In the genomic region with DNA sequence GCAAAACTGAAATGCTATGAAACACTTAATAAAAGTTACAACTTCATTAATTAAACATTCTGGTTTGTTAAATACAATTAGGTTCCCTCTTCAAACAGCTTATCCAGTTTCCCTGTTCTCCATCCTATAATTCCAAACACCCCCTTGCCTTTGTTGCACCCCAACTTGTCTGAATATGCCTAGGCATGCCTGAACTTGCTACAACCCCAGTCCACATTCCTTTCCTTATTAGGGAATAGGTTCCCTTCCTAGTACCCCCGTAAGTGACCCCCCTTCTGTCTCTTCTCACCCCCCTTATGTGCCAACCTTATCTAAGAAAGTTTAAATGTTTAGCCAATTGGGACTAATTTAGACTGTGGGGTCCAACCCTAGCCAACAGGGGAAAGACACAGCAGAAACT, we compare ENCODE assay signal across 16 cellular contexts.
DNase-seq lines count a peak whose midpoint lies in the region; ATAC-seq, FAIRE-seq and TF ChIP-seq lines count a peak whose summit lies in the region.
"Had no signal": no experiment of that assay in that cellular context is flagged by ENCODE, and none has a peak within 500 bp of the region (broad histone marks: within the 10 kb centered on the region; RNA-seq: fewer than 3 reads in every experiment).

No MANE protein-coding gene starts in this region.

- H3K4me1 ChIP-seq in HepG2 (ENCODE audit: insufficient read depth, low read length), result peaks cover 16% of the 10 kb centered on the region
- no peaks in the 10 kb centered on the region for H3K4me1 ChIP-seq in right lobe of liver

- H3K27me3 ChIP-seq in HepG2 (ENCODE audit: control insufficient read depth in 1 of 2, insufficient read depth in 2 of 2, low read length in 2 of 2), result peaks cover 0 to 7% of the 10 kb centered on the region in 2 experiments; a peak in 1 of 5 replicates
- H3K27me3 ChIP-seq in right lobe of liver, result no peaks in the 10 kb centered on the region
- H3K27me3 ChIP-seq: BLaER1 treated with 17β-estradiol and CSF1 and Interleukin-3, amounts not matched to agents 10 nM and 100 nM had no signal

- no peak overlapping the region for H3K4me3 ChIP-seq in HepG2 (replicated peaks in 1 of 3; ENCODE audit: insufficient read depth in 1 of 3, low read depth in 2 of 3, low read length in 3 of 3)
- H3K4me3 ChIP-seq in right lobe of liver, result no peak overlapping the region
- H3K4me3 ChIP-seq: BLaER1 treated with 17β-estradiol and CSF1 and Interleukin-3, amounts not matched to agents 10 nM and 100 nM had no signal

- H3K27ac ChIP-seq in HepG2 (ENCODE audit: extremely low read length, insufficient read depth, low read length) (no peak overlapping the region), right lobe of liver (no peak overlapping the region)
- H3K27ac ChIP-seq: BLaER1 treated with 17β-estradiol and CSF1 and Interleukin-3, amounts not matched to agents 10 nM and 100 nM; HL-60 had no signal

- TF ChIP-seq EP300 in HepG2 (IDR thresholded peaks at IDR 0.05; ENCODE audit: low read depth in 2 of 2, low read length in 2 of 2) (no peak), HepG2 (CRISPR knock-in tag; IDR thresholded peaks at IDR 0.05; ENCODE audit: borderline replicate concordance) (no peak)

- peaks cover 3% of the 10 kb centered on the region for H3K36me3 Mint-ChIP-seq in brain
- peaks cover 17% of the 10 kb centered on the region for H3K36me3 Mint-ChIP-seq in nephron progenitor cell (ENCODE audit: low read depth)
- H3K36me3 Mint-ChIP-seq: CD8-positive, alpha-beta T cell; IgD-negative memory B cell had no signal

- intact Hi-C loops in HepG2 (cut with micrococcal nuclease; ENCODE audit: unreplicated experiment) (no loop called here), right lobe of liver (cut with DNase I) (no loop called here)

- CTCF ChIA-PET in HepG2 (lab: Yijun Ruan, JAX; ENCODE audit: low intra/inter-chr PET ratio, low total read pairs), result no interaction called here

- H3K4me3 Mint-ChIP-seq in brain, result no peak overlapping the region
- no peak overlapping the region for H3K4me3 Mint-ChIP-seq in nephron progenitor cell
- H3K4me3 Mint-ChIP-seq: CD8-positive, alpha-beta T cell had no signal

- peaks cover 9% of the 10 kb centered on the region for H3K4me1 Mint-ChIP-seq in brain
- peaks cover 25% of the 10 kb centered on the region for H3K4me1 Mint-ChIP-seq in nephron progenitor cell
- H3K4me1 Mint-ChIP-seq: IgD-negative memory B cell had no signal

- H3K27me3 Mint-ChIP-seq in brain (peaks cover 6% of the 10 kb centered on the region), nephron progenitor cell (ENCODE audit: low read depth, poor library complexity) (peaks cover 9% of the 10 kb centered on the region)

- POLR2A ChIA-PET in HepG2 (lab: Yijun Ruan, JAX), result no interaction called here

- no peak overlapping the region for H3K9ac ChIP-seq in HepG2 (ENCODE audit: insufficient read depth, low read depth, low read length)
- H3K9ac ChIP-seq: BLaER1 treated with 17β-estradiol and CSF1 and Interleukin-3, amounts not matched to agents 10 nM and 100 nM had no signal

- H3K9me3 ChIP-seq in HepG2 (ENCODE audit: low read length) (peaks cover 14% of the 10 kb centered on the region), right lobe of liver (no peaks in the 10 kb centered on the region)

- DNase-seq in HepG2 (ENCODE audit: low spot score), result no peak
- DNase-seq in right lobe of liver, result no peak
- DNase-seq in nephron progenitor cell, result no peak
- DNase-seq in NCI-H446 (lab: John Stamatoyannopoulos, UW), result no peak
- DNase-seq in NOMO-1 (lab: John Stamatoyannopoulos, UW; ENCODE audit: unreplicated experiment in 2 of 2), result no peak
- DNase-seq: 8988T; Calu3; CD8-positive, alpha-beta T cell; DMS79 treated with DMSO at 0.1 percent for 48 hours; GF-D8; HCEC 1CT had no signal

- no peaks in the 10 kb centered on the region for H3K79me2 ChIP-seq in HepG2 (ENCODE audit: insufficient read depth, low read length)

- in situ Hi-C loops in HepG2 (cut with HindIII; ENCODE audit: extremely low pct_ligation_motif_present, low pct_unique_long_range_greater_than_20kb), result no loop called here

- no TSS peak for BruUV-seq in HepG2 (replicated peaks; lab: Mats Ljungman, UMichigan)

- no peak for TF ChIP-seq CTCF in HepG2 (CRISPR knock-in tag; IDR thresholded peaks at IDR 0.05)
- TF ChIP-seq CTCF in right lobe of liver (IDR thresholded peaks at IDR 0.05), result no peak
- TF ChIP-seq CTCF in brain (conservative IDR thresholded peaks at IDR 0.05), result no peak
- no peak for TF ChIP-seq CTCF in nephron progenitor cell (IDR thresholded peaks at IDR 0.05)

- 3% methylated on average over 1 of the region's 1 CpG for WGBS in HepG2 (ENCODE audit: low lambda C conversion rate)
- 36% methylated on average over 1 of the region's 1 CpG for WGBS in right lobe of liver (ENCODE audit: insufficient coverage, low coverage, low lambda C conversion rate, missing lambda C conversion rate)

- FAIRE-seq in HepG2 (lab: Jason Lieb, UNC), result no peak

- TF ChIP-seq POLR2A in HepG2 (IDR thresholded peaks at IDR 0.05; ENCODE audit: insufficient read depth in 1 of 2, low read depth in 2 of 2, low read length in 2 of 2) (no peak), right lobe of liver (IDR thresholded peaks at IDR 0.05) (no peak)

- no peak overlapping the region for H3K4me2 ChIP-seq in HepG2 (ENCODE audit: low read depth, low read length)

- peaks cover 11 to 25% (median 19%) of the 10 kb centered on the region in 5 experiments for H3K9me3 Mint-ChIP-seq in brain
- H3K9me3 Mint-ChIP-seq in nephron progenitor cell, result peaks cover 45% of the 10 kb centered on the region
- H3K9me3 Mint-ChIP-seq: CD8-positive, alpha-beta T cell had no signal

- H2AFZ ChIP-seq in HepG2 (ENCODE audit: low read length), result no peak overlapping the region

- H4K20me1 ChIP-seq in HepG2 (ENCODE audit: insufficient read depth, low read length), result no peaks in the 10 kb centered on the region
- H4K20me1 ChIP-seq: BLaER1 treated with 17β-estradiol and CSF1 and Interleukin-3, amounts not matched to agents 10 nM and 100 nM had no signal

- TF ChIP-seq RAD21 in HepG2 (CRISPR knock-in tag; IDR thresholded peaks at IDR 0.05), result no peak

- ATAC-seq in HepG2, result no peak
- no peak for ATAC-seq in right lobe of liver
- no peak for ATAC-seq in GM19328 (IDR thresholded peaks at IDR 0.05; ENCODE audit: unreplicated experiment)
- ATAC-seq: CD8-positive, alpha-beta T cell had no signal

- H3K27ac Mint-ChIP-seq in brain, result peak overlapping the region in 4 of 5 experiments; percentile 9 to 77 (median 60)
- peak overlapping the region; percentile 85 for H3K27ac Mint-ChIP-seq in nephron progenitor cell
- H3K27ac Mint-ChIP-seq: CD8-positive, alpha-beta T cell; IgD-negative memory B cell had no signal

- H3K36me3 ChIP-seq in HepG2 (replicated peaks in 1 of 2; ENCODE audit: control insufficient read depth in 1 of 2, insufficient read depth in 2 of 2, low read length in 2 of 2) (no peaks in the 10 kb centered on the region), right lobe of liver (no peaks in the 10 kb centered on the region)
- H3K36me3 ChIP-seq: BLaER1 treated with 17β-estradiol and CSF1 and Interleukin-3, amounts not matched to agents 10 nM and 100 nM had no signal

TF ChIP-seq in HepG2, 621 proteins besides CTCF, POLR2A, EP300 and RAD21:
- TF ChIP-seq SRF (IDR thresholded peaks at IDR 0.05; ENCODE audit: low read depth, low read length) (0 out of 2 replicates have a peak, but pooled peaks have one; percentile 14), RAD51 (IDR thresholded peaks at IDR 0.05; ENCODE audit: borderline replicate concordance) (no peak)
